ENCODE assay signal across 21 cellular contexts in genomic region chr1:200883118-200883517, GRCh38. TPM values are rescaled to one million over a fixed set of nuclear protein-coding genes. Genes with fewer than 3 reads are reported as not detected.
"Had no signal": no experiment of that assay in that cellular context is flagged by ENCODE, and none has a peak within 500 bp of the region (broad histone marks: within the 10 kb centered on the region; RNA-seq: fewer than 3 reads in every experiment).

No MANE protein-coding gene starts in this region.

- H3K27ac ChIP-seq: breast epithelium, esophagus muscularis mucosa, ovary, psoas muscle, testis, upper lobe of left lung had no signal

- FAIRE-seq: astrocyte, endothelial cell of umbilical vein had no signal

- H3K27me3 Mint-ChIP-seq: memory B cell had no signal

- H3K36me3 Mint-ChIP-seq: memory B cell, naive B cell had no signal

- DNase-seq: activated CD4-positive, alpha-beta T cell treated with anti-CD3 and anti-CD28 coated beads, Interleukin-2, amount 50 U/mL, for 1 hour; activated naive CD4-positive, alpha-beta T cell treated with anti-CD3 and anti-CD28 coated beads for 36 hours; activated T-cell treated with anti-CD3 and anti-CD28 coated beads for 4 hours; cortex of kidney; effector CD8-positive, alpha-beta T cell; mucosa of descending colon; naive B cell; ovary; psoas muscle; right cardiac atrium; stimulated activated naive CD8-positive, alpha-beta T cell treated with anti-CD3 and anti-CD28 coated beads, Interleukin-15, amount 100 ng/mL, for 72 hours; SW 1271; testis; upper lobe of left lung had no signal

- ATAC-seq: mucosa of descending colon; psoas muscle; right cardiac atrium; stimulated activated naive CD8-positive, alpha-beta T cell treated with anti-CD3 and anti-CD28 coated beads, Interleukin-15, amount 100 ng/mL, for 72 hours had no signal

- H3K4me1 ChIP-seq: breast epithelium, esophagus muscularis mucosa, psoas muscle, testis, upper lobe of left lung had no signal

- H3K4me3 Mint-ChIP-seq: activated naive CD4-positive, alpha-beta T cell treated with anti-CD3 and anti-CD28 coated beads for 36 hours; activated T-helper 1 cell treated with anti-CD3 and anti-CD28 coated beads, Interleukin-12 subunit alpha, Interleukin-12 subunit beta, Interleukin-2, Interleukin-4 antibody, amounts not matched to agents 30 ng/mL and 10 ng/mL and 1 ng/mL, durations not matched to agents 14 hours and 24 hours and 36 hours; memory B cell; naive B cell; stimulated activated naive CD8-positive, alpha-beta T cell treated with anti-CD3 and anti-CD28 coated beads, Interleukin-15, amount 100 ng/mL, for 72 hours had no signal

- H3K27ac Mint-ChIP-seq: activated naive CD4-positive, alpha-beta T cell treated with anti-CD3 and anti-CD28 coated beads for 36 hours; activated T-helper 1 cell treated with anti-CD3 and anti-CD28 coated beads, Interleukin-12 subunit alpha, Interleukin-12 subunit beta, Interleukin-2, Interleukin-4 antibody, amounts not matched to agents 30 ng/mL and 10 ng/mL and 1 ng/mL, durations not matched to agents 14 hours and 24 hours and 36 hours; memory B cell; stimulated activated naive CD8-positive, alpha-beta T cell treated with anti-CD3 and anti-CD28 coated beads, Interleukin-15, amount 100 ng/mL, for 72 hours had no signal

- H3K27me3 ChIP-seq: breast epithelium, ovary, testis, upper lobe of left lung had no signal

- H3K9me3 Mint-ChIP-seq: activated naive CD4-positive, alpha-beta T cell treated with anti-CD3 and anti-CD28 coated beads for 36 hours; activated T-helper 1 cell treated with anti-CD3 and anti-CD28 coated beads, Interleukin-12 subunit alpha, Interleukin-12 subunit beta, Interleukin-2, Interleukin-4 antibody, amounts not matched to agents 30 ng/mL and 10 ng/mL and 1 ng/mL, durations not matched to agents 14 hours and 24 hours and 36 hours; memory B cell; naive B cell; stimulated activated naive CD8-positive, alpha-beta T cell treated with anti-CD3 and anti-CD28 coated beads, Interleukin-15, amount 100 ng/mL, for 72 hours had no signal

- H3K4me3 ChIP-seq: breast epithelium, esophagus muscularis mucosa, mucosa of descending colon, ovary, psoas muscle, testis, upper lobe of left lung had no signal

- H3K9me3 ChIP-seq: breast epithelium, esophagus muscularis mucosa, mucosa of descending colon, ovary, psoas muscle, testis, upper lobe of left lung had no signal

- H3K36me3 ChIP-seq: breast epithelium, esophagus muscularis mucosa, ovary, upper lobe of left lung had no signal

RNA-seq across cellular contexts. Expression of gene GPR25, which starts 10.3 kb away (rescaled TPM):
- total RNA-seq: activated naive CD4-positive, alpha-beta T cell treated with anti-CD3 and anti-CD28 coated beads for 36 hours; activated T-helper 1 cell treated with anti-CD3 and anti-CD28 coated beads, Interleukin-12 subunit alpha, Interleukin-12 subunit beta, Interleukin-2, Interleukin-4 antibody, amounts not matched to agents 30 ng/mL and 10 ng/mL and 1 ng/mL, durations not matched to agents 14 hours and 24 hours and 36 hours; astrocyte; endothelial cell of umbilical vein; esophagus muscularis mucosa; mucosa of descending colon; ovary; psoas muscle; right cardiac atrium; skeletal muscle tissue had no signal
- polyA plus RNA-seq: endothelial cell of umbilical vein, psoas muscle, right cardiac atrium had no signal

RNA-seq across cellular contexts. Expression of gene INAVA, which starts 11.6 kb away (rescaled TPM):
- total RNA-seq: activated naive CD4-positive, alpha-beta T cell treated with anti-CD3 and anti-CD28 coated beads for 36 hours; psoas muscle; right cardiac atrium had no signal
- polyA plus RNA-seq: endothelial cell of umbilical vein, right cardiac atrium had no signal
